Comparison of ENCODE assay signal across 14 cellular contexts in genomic region chr16:11550651-11551498, GRCh38. TPM values are rescaled to one million over a fixed set of nuclear protein-coding genes. Genes with fewer than 3 reads are reported as not detected.
DNase-seq lines count a peak whose midpoint lies in the region; ATAC-seq and TF ChIP-seq lines count a peak whose summit lies in the region.
"Had no signal": no experiment of that assay in that cellular context is flagged by ENCODE, and none has a peak within 500 bp of the region (broad histone marks: within the 10 kb centered on the region; RNA-seq: fewer than 3 reads in every experiment).

No MANE protein-coding gene starts in this region.

- H3K27ac Mint-ChIP-seq in CD8-positive, alpha-beta memory T cell, result peak overlapping the region in 7 of 8 donors; percentile 31 to 79 (median 67)
- peak overlapping the region; percentile 22 for H3K27ac Mint-ChIP-seq in activated T-helper 1 cell treated with anti-CD3 and anti-CD28 coated beads, Interleukin-12 subunit alpha, Interleukin-12 subunit beta, Interleukin-2, Interleukin-4 antibody, amounts not matched to agents 30 ng/mL and 10 ng/mL and 1 ng/mL, durations not matched to agents 14 hours and 24 hours and 36 hours

- TF ChIP-seq CTCF in spleen (IDR thresholded peaks at IDR 0.05 in 8 of 11, conservative IDR thresholded peaks at IDR 0.05 in 3 of 11), result no peak

- WGBS in spleen, 5 donors, result 60 to 89% (median 71%) methylated on average over 14 of the region's 14 CpGs

- H3K4me1 Mint-ChIP-seq in CD8-positive, alpha-beta memory T cell, result peaks cover 18 to 42% (median 27%) of the 10 kb centered on the region in 3 donors
- H3K4me1 Mint-ChIP-seq in activated T-helper 1 cell treated with anti-CD3 and anti-CD28 coated beads, Interleukin-12 subunit alpha, Interleukin-12 subunit beta, Interleukin-2, Interleukin-4 antibody, amounts not matched to agents 30 ng/mL and 10 ng/mL and 1 ng/mL, durations not matched to agents 14 hours and 24 hours and 36 hours (ENCODE audit: low read depth), result peaks cover 14% of the 10 kb centered on the region

- peaks cover 12% of the 10 kb centered on the region for H3K4me1 ChIP-seq in CD8-positive, alpha-beta memory T cell (ENCODE audit: insufficient read depth, low read length)
- peaks cover 0 to 41% (median 12%) of the 10 kb centered on the region in 6 donors for H3K4me1 ChIP-seq in spleen

- no peaks in the 10 kb centered on the region for H3K27me3 ChIP-seq in CD8-positive, alpha-beta memory T cell (ENCODE audit: insufficient read depth, low read length, poor library complexity, severe bottlenecking)
- H3K27me3 ChIP-seq in spleen (replicated peaks in 1 of 7), result no peaks in the 10 kb centered on the region
- H3K27me3 ChIP-seq: adrenal gland had no signal

- peaks cover 82% of the 10 kb centered on the region for H3K36me3 ChIP-seq in CD8-positive, alpha-beta memory T cell (ENCODE audit: insufficient read depth, low read length)
- peaks cover 0 to 99% (median 89%) of the 10 kb centered on the region in 6 donors for H3K36me3 ChIP-seq in spleen

- H3K4me3 Mint-ChIP-seq in CD8-positive, alpha-beta memory T cell, result no peak overlapping the region
- no peak overlapping the region for H3K4me3 Mint-ChIP-seq in activated T-helper 1 cell treated with anti-CD3 and anti-CD28 coated beads, Interleukin-12 subunit alpha, Interleukin-12 subunit beta, Interleukin-2, Interleukin-4 antibody, amounts not matched to agents 30 ng/mL and 10 ng/mL and 1 ng/mL, durations not matched to agents 14 hours and 24 hours and 36 hours

- ATAC-seq in GM21825 (IDR thresholded peaks at IDR 0.05; ENCODE audit: unreplicated experiment) (no peak), GM21529 (IDR thresholded peaks at IDR 0.05; ENCODE audit: unreplicated experiment) (no peak), GM21619 (IDR thresholded peaks at IDR 0.05; ENCODE audit: unreplicated experiment) (no peak)

- CTCF ChIA-PET in CD8-positive, alpha-beta memory T cell (lab: Charles Lee), result interaction anchor here (1.6 kb wide), 1 partner anchor 91 kb away, joined by 4 read pairs; no protein-coding TSS in a partner anchor

- DNase-seq in CD8-positive, alpha-beta memory T cell, result no peak
- no peak for DNase-seq in activated T-helper 1 cell treated with anti-CD3 and anti-CD28 coated beads, Interleukin-12 subunit alpha, Interleukin-12 subunit beta, Interleukin-2, Interleukin-4 antibody, amounts not matched to agents 30 ng/mL and 10 ng/mL and 1 ng/mL, durations not matched to agents 14 hours and 24 hours and 36 hours (ENCODE audit: low spot score)
- DNase-seq in iris pigment epithelial cell (ENCODE audit: low read depth) (peak; percentile 70), spleen (no peak), NCI-H446 (lab: John Stamatoyannopoulos, UW) (no peak)
- DNase-seq: activated CD4-positive, CD25-positive, alpha-beta regulatory T cell treated with anti-CD3 and anti-CD28 coated beads, Interleukin-2, amount 50 U/mL, for 72 hours; adrenal gland; DND-41; NCI-H1436 treated with DMSO at 0.1 percent for 48 hours; NCI-H510A treated with DMSO at 0.1 percent for 48 hours; T-helper 1 cell had no signal

- no peaks in the 10 kb centered on the region for H3K9me3 ChIP-seq in CD8-positive, alpha-beta memory T cell (ENCODE audit: low read length)
- H3K9me3 ChIP-seq in spleen, result peaks cover 0 to 8% (median under 1%) of the 10 kb centered on the region in 8 donors
- H3K9me3 ChIP-seq: adrenal gland had no signal

- TF ChIP-seq POLR2A in spleen (IDR thresholded peaks at IDR 0.05), result no peak

- H3K9me3 Mint-ChIP-seq in CD8-positive, alpha-beta memory T cell, result no peaks in the 10 kb centered on the region
- peaks cover 12% of the 10 kb centered on the region for H3K9me3 Mint-ChIP-seq in activated T-helper 1 cell treated with anti-CD3 and anti-CD28 coated beads, Interleukin-12 subunit alpha, Interleukin-12 subunit beta, Interleukin-2, Interleukin-4 antibody, amounts not matched to agents 30 ng/mL and 10 ng/mL and 1 ng/mL, durations not matched to agents 14 hours and 24 hours and 36 hours

- intact Hi-C loops in activated T-helper 1 cell treated with anti-CD3 and anti-CD28 coated beads, Interleukin-12 subunit alpha, Interleukin-12 subunit beta, Interleukin-2, Interleukin-4 antibody, amounts not matched to agents 30 ng/mL and 10 ng/mL and 1 ng/mL, durations not matched to agents 14 hours and 24 hours and 36 hours (cut with micrococcal nuclease), result no loop called here
- intact Hi-C loops in spleen (cut with DNase I; ENCODE audit: low total_unique reads), result no loop called here

- POLR2A ChIA-PET in CD8-positive, alpha-beta memory T cell (lab: Charles Lee), result no interaction called here

- peaks cover 46 to 92% (median 53%) of the 10 kb centered on the region in 3 donors for H3K36me3 Mint-ChIP-seq in CD8-positive, alpha-beta memory T cell
- H3K36me3 Mint-ChIP-seq in activated T-helper 1 cell treated with anti-CD3 and anti-CD28 coated beads, Interleukin-12 subunit alpha, Interleukin-12 subunit beta, Interleukin-2, Interleukin-4 antibody, amounts not matched to agents 30 ng/mL and 10 ng/mL and 1 ng/mL, durations not matched to agents 14 hours and 24 hours and 36 hours (ENCODE audit: low read depth), result peaks cover 72% of the 10 kb centered on the region

- no peak overlapping the region for H3K27ac ChIP-seq in CD8-positive, alpha-beta memory T cell (ENCODE audit: low read depth, low read length)
- H3K27ac ChIP-seq in spleen, result peak overlapping the region in 6 of 8 donors; percentile 41 to 71 (median 51)
- H3K27ac ChIP-seq: adrenal gland had no signal

- H3K4me3 ChIP-seq in CD8-positive, alpha-beta memory T cell (ENCODE audit: low read length), result no peak overlapping the region
- H3K4me3 ChIP-seq in spleen, result no peak overlapping the region
- H3K4me3 ChIP-seq: adrenal gland had no signal

- peaks cover 0 to 1% of the 10 kb centered on the region in 2 donors for H3K27me3 Mint-ChIP-seq in CD8-positive, alpha-beta memory T cell
- H3K27me3 Mint-ChIP-seq in activated T-helper 1 cell treated with anti-CD3 and anti-CD28 coated beads, Interleukin-12 subunit alpha, Interleukin-12 subunit beta, Interleukin-2, Interleukin-4 antibody, amounts not matched to agents 30 ng/mL and 10 ng/mL and 1 ng/mL, durations not matched to agents 14 hours and 24 hours and 36 hours (ENCODE audit: insufficient read depth), result no peaks in the 10 kb centered on the region

RNA-seq across cellular contexts. Expression of gene LITAF, which starts 35.8 kb away (rescaled TPM):
- total RNA-seq in CD8-positive, alpha-beta memory T cell, result 100 to 1,000 TPM; 199 to 201 TPM
- polyA plus RNA-seq in CD8-positive, alpha-beta memory T cell, result 629 TPM
- 197 and 199 TPM in 2 replicates for total RNA-seq in activated T-helper 1 cell treated with anti-CD3 and anti-CD28 coated beads, Interleukin-12 subunit alpha, Interleukin-12 subunit beta, Interleukin-2, Interleukin-4 antibody, amounts not matched to agents 30 ng/mL and 10 ng/mL and 1 ng/mL, durations not matched to agents 14 hours and 24 hours and 36 hours
- 100 to 1,000 TPM; 114 to 312 (median 190) TPM for total RNA-seq in spleen
- 10 to 100 TPM; 55.8 to 87.4 (median 58.9) TPM for polyA plus RNA-seq in spleen
